In genomic region chr13:77222909-77223308, GRCh38 we compare ENCODE assay signal across 22 cellular contexts.
DNase-seq lines count a peak whose midpoint lies in the region; ATAC-seq, FAIRE-seq and TF ChIP-seq lines count a peak whose summit lies in the region.
"Had no signal": no experiment of that assay in that cellular context is flagged by ENCODE, and none has a peak within 500 bp of the region (broad histone marks: within the 10 kb centered on the region; RNA-seq: fewer than 3 reads in every experiment).

No MANE protein-coding gene starts in this region.

- ATAC-seq in activated naive CD8-positive, alpha-beta T cell treated with anti-CD3 and anti-CD28 coated beads, Interleukin-2, amount 50 U/mL, for 24 hours = peak; percentile 50
- ATAC-seq in HG02870 (IDR thresholded peaks at IDR 0.05; ENCODE audit: unreplicated experiment) = peak; percentile 42
- ATAC-seq: A549, HepG2 had no signal

- no peak overlapping the region for H3K27ac ChIP-seq in ovary
- H3K27ac ChIP-seq: A549, C4-2B, KMS-11, PC-9, SK-N-MC had no signal

- peaks cover 22% of the 10 kb centered on the region for H3K36me3 Mint-ChIP-seq in activated naive CD8-positive, alpha-beta T cell treated with anti-CD3 and anti-CD28 coated beads, Interleukin-2, amount 50 U/mL, for 24 hours (ENCODE audit: low read depth)
- H3K36me3 Mint-ChIP-seq in activated naive CD8-positive, alpha-beta T cell treated with anti-CD3 and anti-CD28 coated beads for 36 hours = peaks cover 29% of the 10 kb centered on the region

- H3K4me3 ChIP-seq in ovary = no peak overlapping the region
- H3K4me3 ChIP-seq: A549, HAP-1, MG63, PC-9, SK-N-MC had no signal

- H3K36me3 ChIP-seq in ovary = no peaks in the 10 kb centered on the region
- H3K36me3 ChIP-seq: HAP-1, MG63 had no signal

- no peak for TF ChIP-seq CTCF in ovary (IDR thresholded peaks at IDR 0.05)

- DNase-seq in activated naive CD8-positive, alpha-beta T cell treated with anti-CD3 and anti-CD28 coated beads, Interleukin-2, amount 50 U/mL, for 24 hours = no peak
- DNase-seq in activated naive CD8-positive, alpha-beta T cell treated with anti-CD3 and anti-CD28 coated beads for 36 hours = no peak
- DNase-seq in amniotic epithelial cell (ENCODE audit: low read depth) (peak; percentile 10), RCC 7860 (ENCODE audit: low spot score) (no peak), cardiac septum (ENCODE audit: low spot score) (no peak), ovary (no peak)
- DNase-seq: COR-L47, DMS153, EL, MG63, NCI-H1105 treated with DMSO at 0.1 percent for 48 hours, NCI-H187, NCI-H2171, NCI-H774, PC-9 had no signal

- H3K9me3 ChIP-seq in ovary = no peaks in the 10 kb centered on the region
- H3K9me3 ChIP-seq: A549, HAP-1, MG63 had no signal

- no peak for FAIRE-seq in RCC 7860 (lab: Jason Lieb, UNC)
- FAIRE-seq: A549, HepG2 had no signal

- no peak for TF ChIP-seq POLR2A in ovary (IDR thresholded peaks at IDR 0.05)

- no peak for TF ChIP-seq EP300 in ovary (IDR thresholded peaks at IDR 0.05)

- intact Hi-C loops in cardiac septum (cut with DNase I) (no loop called here), ovary (cut with DNase I) (no loop called here)

- H3K4me1 ChIP-seq in ovary (ENCODE audit: insufficient read depth) = no peaks in the 10 kb centered on the region
- H3K4me1 ChIP-seq: A549, HAP-1 had no signal

- 92 to 97% (median 93%) methylated on average over 3 of the region's 3 CpGs for WGBS in ovary, 3 donors

- H3K27me3 ChIP-seq in ovary = no peaks in the 10 kb centered on the region
- H3K27me3 ChIP-seq: MG63 had no signal

- H3K27me3 Mint-ChIP-seq in activated naive CD8-positive, alpha-beta T cell treated with anti-CD3 and anti-CD28 coated beads, Interleukin-2, amount 50 U/mL, for 24 hours = no peaks in the 10 kb centered on the region
- H3K27me3 Mint-ChIP-seq in activated naive CD8-positive, alpha-beta T cell treated with anti-CD3 and anti-CD28 coated beads for 36 hours = no peaks in the 10 kb centered on the region

- no peak overlapping the region for H3K27ac Mint-ChIP-seq in activated naive CD8-positive, alpha-beta T cell treated with anti-CD3 and anti-CD28 coated beads, Interleukin-2, amount 50 U/mL, for 24 hours
- H3K27ac Mint-ChIP-seq in activated naive CD8-positive, alpha-beta T cell treated with anti-CD3 and anti-CD28 coated beads for 36 hours = no peak overlapping the region

- peaks cover 18% of the 10 kb centered on the region for H3K4me1 Mint-ChIP-seq in activated naive CD8-positive, alpha-beta T cell treated with anti-CD3 and anti-CD28 coated beads, Interleukin-2, amount 50 U/mL, for 24 hours
- H3K4me1 Mint-ChIP-seq in activated naive CD8-positive, alpha-beta T cell treated with anti-CD3 and anti-CD28 coated beads for 36 hours = peaks cover 23% of the 10 kb centered on the region

- H3K9me3 Mint-ChIP-seq in activated naive CD8-positive, alpha-beta T cell treated with anti-CD3 and anti-CD28 coated beads, Interleukin-2, amount 50 U/mL, for 24 hours = no peaks in the 10 kb centered on the region
- no peaks in the 10 kb centered on the region for H3K9me3 Mint-ChIP-seq in activated naive CD8-positive, alpha-beta T cell treated with anti-CD3 and anti-CD28 coated beads for 36 hours

- H3K4me3 Mint-ChIP-seq in activated naive CD8-positive, alpha-beta T cell treated with anti-CD3 and anti-CD28 coated beads, Interleukin-2, amount 50 U/mL, for 24 hours = no peak overlapping the region
- no peak overlapping the region for H3K4me3 Mint-ChIP-seq in activated naive CD8-positive, alpha-beta T cell treated with anti-CD3 and anti-CD28 coated beads for 36 hours
